Comparison of ENCODE assay signal across 8 cellular contexts in the genomic region with DNA sequence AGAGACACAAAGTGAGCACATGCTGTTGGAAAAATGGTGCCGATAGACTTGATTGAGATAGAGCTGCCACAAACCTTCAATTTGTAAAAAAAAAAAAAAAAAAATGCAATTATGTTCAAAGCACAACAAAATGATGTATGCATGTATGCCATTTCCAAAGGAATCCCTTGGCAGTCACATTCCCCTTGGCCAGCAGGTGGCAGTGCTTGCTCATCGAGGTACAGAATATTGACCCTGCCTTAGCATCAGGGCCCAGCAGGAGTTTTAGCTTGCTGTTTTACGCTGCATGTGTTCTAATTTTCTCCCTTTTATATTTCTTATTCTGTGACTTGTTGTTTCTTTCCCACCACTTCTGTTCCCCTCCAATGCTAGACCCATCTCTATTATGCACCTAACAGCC. TPM values are rescaled to one million over a fixed set of nuclear protein-coding genes. Genes with fewer than 3 reads are reported as not detected.
DNase-seq lines count a peak whose midpoint lies in the region; ATAC-seq and TF ChIP-seq lines count a peak whose summit lies in the region.

No MANE protein-coding gene starts in this region.

- ATAC-seq in GM18907 (IDR thresholded peaks at IDR 0.05; ENCODE audit: unreplicated experiment) (peak; percentile 73), HG03280 (IDR thresholded peaks at IDR 0.05; ENCODE audit: unreplicated experiment) (peak; percentile 61)

- H3K4me3 ChIP-seq in AG09309 (ENCODE audit: control insufficient read depth, low read depth, low read length) (no peak overlapping the region), dorsolateral prefrontal cortex (no peak overlapping the region)

- intact Hi-C loops in dorsolateral prefrontal cortex (cut with DNase I): loop anchor here (5.0 to 10.0 kb wide), 3 partner anchors 77 to 429 kb away; no protein-coding TSS in a partner anchor

- peaks cover 0 to 48% (median 3%) of the 10 kb centered on the region in 45 donors for H3K27me3 ChIP-seq in dorsolateral prefrontal cortex

- DNase-seq in AG09309 (ENCODE audit: low read depth) (peak; percentile 21), NCI-H524 (lab: John Stamatoyannopoulos, UW) (peak; percentile 26 to 64), dorsolateral prefrontal cortex (peak; percentile 59 to 84 (median 70)), lung microvascular endothelial cell (ENCODE audit: low read depth in 2 of 2) (peak; percentile 65 to 76)
- peak; percentile 71 to 73 for DNase-seq in activated CD4-positive, alpha-beta T cell treated with anti-CD3 and anti-CD28 coated beads, Interleukin-2, amount 50 U/mL, for 4 hours
- DNase-seq in stimulated activated CD8-positive, alpha-beta memory T cell treated with anti-CD3 and anti-CD28 coated beads, Interleukin-15, amount 100 ng/mL, for 4 hours (ENCODE audit: low read depth in 2 of 2): peak; percentile 32 to 44

- H3K27ac ChIP-seq in dorsolateral prefrontal cortex: no peak overlapping the region

- peak; percentile 85 for TF ChIP-seq CTCF in AG09309 (IDR thresholded peaks at IDR 0.05; ENCODE audit: control insufficient read depth, insufficient read depth, low read depth, low read length, missing control alignments)
- peak; percentile 44 to 88 (median 80) for TF ChIP-seq CTCF in dorsolateral prefrontal cortex (IDR thresholded peaks at IDR 0.05 in 54 of 56, conservative IDR thresholded peaks at IDR 0.05 in 2 of 56; ENCODE audit: low read depth in 1 of 56, partially characterized antibody in 56 of 56)

RNA-seq across cellular contexts. Expression of gene CYBB, which starts 34.5 kb away (rescaled TPM):
- 10 to 100 TPM in 83 of 120 experiments, 1 to 10 TPM in 37; 2.2 to 55.0 (median 12.7) TPM for total RNA-seq in dorsolateral prefrontal cortex
- total RNA-seq in lung microvascular endothelial cell: not detected in 2 replicates

RNA-seq across cellular contexts. Expression of gene XK, which starts 59.8 kb away (rescaled TPM):
- total RNA-seq in dorsolateral prefrontal cortex (10 to 100 TPM in 83 of 120 experiments, 1 to 10 TPM in 37; 3.5 to 17.9 (median 11.6) TPM), lung microvascular endothelial cell (not detected in 2 replicates)

Comparison
In these comparisons a context has a peak if more than half of its experiments do, and no peak if none do; other contexts are left out.
1. DNase-seq: peak in every context shown above with its lines; median percentile 72 in activated CD4-positive, alpha-beta T cell treated with anti-CD3 and anti-CD28 coated beads, Interleukin-2, amount 50 U/mL, for 4 hours; 70 in lung microvascular endothelial cell; 70 in dorsolateral prefrontal cortex; 45 in NCI-H524; 38 in stimulated activated CD8-positive, alpha-beta memory T cell treated with anti-CD3 and anti-CD28 coated beads, Interleukin-15, amount 100 ng/mL, for 4 hours; 21 in AG09309.